17 cellular contexts compared by ENCODE assay signal in genomic region chr17:8985054-8985701, GRCh38. TPM values are rescaled to one million over a fixed set of nuclear protein-coding genes. Genes with fewer than 3 reads are reported as not detected.
DNase-seq lines count a peak whose midpoint lies in the region; ATAC-seq lines count a peak whose summit lies in the region.
"Had no signal": no experiment of that assay in that cellular context is flagged by ENCODE, and none has a peak within 500 bp of the region (broad histone marks: within the 10 kb centered on the region; RNA-seq: fewer than 3 reads in every experiment).

No MANE protein-coding gene starts in this region.

- H3K4me1 Mint-ChIP-seq in activated CD4-positive, alpha-beta T cell treated with anti-CD3 and anti-CD28 coated beads, Interleukin-2, amount 10 ng/mL, durations not matched to agents 24 days and 14 days, result peaks cover 11% of the 10 kb centered on the region
- H3K4me1 Mint-ChIP-seq in stimulated activated naive CD8-positive, alpha-beta T cell treated with anti-CD3 and anti-CD28 coated beads, Interleukin-15, Interleukin-2, amounts not matched to agents 100 ng/mL and 50 ng/mL, for 24 hours (ENCODE audit: low read depth), result peaks cover 20% of the 10 kb centered on the region

- H3K27me3 Mint-ChIP-seq in activated CD4-positive, alpha-beta T cell treated with anti-CD3 and anti-CD28 coated beads, Interleukin-2, amount 10 ng/mL, durations not matched to agents 24 days and 14 days, result no peaks in the 10 kb centered on the region
- H3K27me3 Mint-ChIP-seq in stimulated activated naive CD8-positive, alpha-beta T cell treated with anti-CD3 and anti-CD28 coated beads, Interleukin-15, Interleukin-2, amounts not matched to agents 100 ng/mL and 50 ng/mL, for 24 hours, result no peaks in the 10 kb centered on the region
- H3K27me3 Mint-ChIP-seq: activated naive CD4-positive, alpha-beta T cell treated with anti-CD3 and anti-CD28 coated beads, Interleukin-2, amount 50 U/mL, for 24 hours had no signal

- ATAC-seq in esophagus mucosa (peak; percentile 11), GM21576 (IDR thresholded peaks at IDR 0.05; ENCODE audit: unreplicated experiment) (no peak)
- ATAC-seq: A549 had no signal

- peaks cover 5% of the 10 kb centered on the region for H3K36me3 Mint-ChIP-seq in activated CD4-positive, alpha-beta T cell treated with anti-CD3 and anti-CD28 coated beads, Interleukin-2, amount 10 ng/mL, durations not matched to agents 24 days and 14 days (ENCODE audit: low read depth)
- H3K36me3 Mint-ChIP-seq in stimulated activated naive CD8-positive, alpha-beta T cell treated with anti-CD3 and anti-CD28 coated beads, Interleukin-15, Interleukin-2, amounts not matched to agents 100 ng/mL and 50 ng/mL, for 24 hours (ENCODE audit: low read depth), result no peaks in the 10 kb centered on the region

- H3K4me3 Mint-ChIP-seq in activated CD4-positive, alpha-beta T cell treated with anti-CD3 and anti-CD28 coated beads, Interleukin-2, amount 10 ng/mL, durations not matched to agents 24 days and 14 days, result no peak overlapping the region
- no peak overlapping the region for H3K4me3 Mint-ChIP-seq in stimulated activated naive CD8-positive, alpha-beta T cell treated with anti-CD3 and anti-CD28 coated beads, Interleukin-15, Interleukin-2, amounts not matched to agents 100 ng/mL and 50 ng/mL, for 24 hours
- H3K4me3 Mint-ChIP-seq: activated naive CD4-positive, alpha-beta T cell treated with anti-CD3 and anti-CD28 coated beads, Interleukin-2, amount 50 U/mL, for 24 hours had no signal

- intact Hi-C loops in activated CD4-positive, alpha-beta T cell treated with anti-CD3 and anti-CD28 coated beads, Interleukin-2, amount 10 ng/mL, durations not matched to agents 24 days and 14 days (cut with micrococcal nuclease), result no loop called here

- peaks cover 16% of the 10 kb centered on the region for H3K9me3 Mint-ChIP-seq in activated CD4-positive, alpha-beta T cell treated with anti-CD3 and anti-CD28 coated beads, Interleukin-2, amount 10 ng/mL, durations not matched to agents 24 days and 14 days
- peaks cover 12% of the 10 kb centered on the region for H3K9me3 Mint-ChIP-seq in stimulated activated naive CD8-positive, alpha-beta T cell treated with anti-CD3 and anti-CD28 coated beads, Interleukin-15, Interleukin-2, amounts not matched to agents 100 ng/mL and 50 ng/mL, for 24 hours
- H3K9me3 Mint-ChIP-seq: activated naive CD4-positive, alpha-beta T cell treated with anti-CD3 and anti-CD28 coated beads, Interleukin-2, amount 50 U/mL, for 24 hours had no signal

- H3K27ac Mint-ChIP-seq in activated CD4-positive, alpha-beta T cell treated with anti-CD3 and anti-CD28 coated beads, Interleukin-2, amount 10 ng/mL, durations not matched to agents 24 days and 14 days, result peak overlapping the region; percentile 16
- peak overlapping the region; percentile 1 for H3K27ac Mint-ChIP-seq in stimulated activated naive CD8-positive, alpha-beta T cell treated with anti-CD3 and anti-CD28 coated beads, Interleukin-15, Interleukin-2, amounts not matched to agents 100 ng/mL and 50 ng/mL, for 24 hours
- H3K27ac Mint-ChIP-seq: activated naive CD4-positive, alpha-beta T cell treated with anti-CD3 and anti-CD28 coated beads, Interleukin-2, amount 50 U/mL, for 24 hours had no signal

- no peak for DNase-seq in activated CD4-positive, alpha-beta T cell treated with anti-CD3 and anti-CD28 coated beads, Interleukin-2, amount 10 ng/mL, durations not matched to agents 24 days and 14 days
- DNase-seq in activated CD4-positive, alpha-beta T cell treated with anti-CD3 and anti-CD28 coated beads for 48 hours, result no peak
- DNase-seq in MV-4-11 (lab: John Stamatoyannopoulos, UW) (peak; percentile 62), 8988T (no peak), LoVo (ENCODE audit: low spot score) (no peak)
- DNase-seq: effector CD4-positive, alpha-beta T cell; left ventricle myocardium inferior; right cardiac atrium; stimulated activated CD4-positive, alpha-beta T cell treated with anti-CD3 and anti-CD28 coated beads, Interleukin-4, amount 100 ng/mL, for 1 hour; uterus had no signal

RNA-seq across cellular contexts. Expression of gene PIK3R5, which starts 19.7 kb away (rescaled TPM):
- total RNA-seq in activated CD4-positive, alpha-beta T cell treated with anti-CD3 and anti-CD28 coated beads, Interleukin-2, amount 10 ng/mL, durations not matched to agents 24 days and 14 days, result 32.6 and 36.8 TPM in 2 replicates
- 0.88 TPM for total RNA-seq in esophagus mucosa
- total RNA-seq: bronchial epithelial cell, M059J had no signal

RNA-seq across cellular contexts. Expression of gene NTN1, which starts 36.1 kb away (rescaled TPM):
- 0.43 and 0.51 TPM in 2 replicates for total RNA-seq in activated CD4-positive, alpha-beta T cell treated with anti-CD3 and anti-CD28 coated beads, Interleukin-2, amount 10 ng/mL, durations not matched to agents 24 days and 14 days
- total RNA-seq in esophagus mucosa, result 9.1 TPM

Comparison
In these comparisons a context has a peak if more than half of its experiments do, and no peak if none do; other contexts are left out.
1. RNA of gene PIK3R5, which starts 19.7 kb away (total RNA-seq): 32.6 to 36.8 TPM in activated CD4-positive, alpha-beta T cell treated with anti-CD3 and anti-CD28 coated beads, Interleukin-2, amount 10 ng/mL, durations not matched to agents 24 days and 14 days; 0.88 TPM in esophagus mucosa (single experiment); every median in the first group is over 10 times any median in the second.